In the genomic region with DNA sequence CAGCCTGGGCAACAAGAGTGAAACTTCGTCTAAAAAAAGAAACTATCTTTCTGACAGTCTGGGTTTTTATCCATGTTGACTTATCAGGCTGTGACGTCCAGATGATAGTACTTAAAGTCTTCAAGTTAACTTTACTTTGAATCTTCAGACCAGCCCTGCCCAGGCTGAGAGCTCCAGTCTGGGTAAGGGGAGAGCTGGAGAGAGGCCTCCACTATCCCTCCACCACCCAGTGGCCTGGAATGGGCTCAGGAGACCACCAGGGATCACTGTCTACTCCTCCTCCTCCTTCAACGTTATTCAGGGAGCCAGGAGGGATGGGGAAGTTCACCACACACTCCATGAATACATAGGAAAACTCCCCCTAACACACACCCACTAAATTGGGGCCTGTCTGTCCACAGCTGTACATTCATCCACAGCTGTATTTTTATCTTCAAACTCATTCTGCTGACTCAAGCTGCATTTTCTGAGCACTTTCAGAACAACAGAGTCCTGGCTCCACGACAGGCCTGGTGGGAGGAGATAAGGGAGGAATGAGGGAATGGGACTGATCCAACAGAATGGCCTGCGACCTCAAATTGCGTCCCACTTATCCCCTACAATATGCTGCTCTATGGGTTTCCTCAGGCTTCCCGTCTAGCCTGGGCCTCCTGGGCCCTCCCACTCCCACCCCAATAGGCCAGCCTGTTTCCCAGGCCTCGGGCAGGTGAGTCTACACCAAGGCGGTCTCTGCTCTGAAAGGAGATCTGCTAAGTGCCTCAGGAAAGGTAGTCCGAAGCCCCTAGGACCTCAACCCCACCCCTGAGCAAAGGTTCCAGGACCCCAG, we compare ENCODE assay signal across 9 cellular contexts. TPM values are rescaled to one million over a fixed set of nuclear protein-coding genes. Genes with fewer than 3 reads are reported as not detected.
DNase-seq lines count a peak whose midpoint lies in the region; ATAC-seq, FAIRE-seq and TF ChIP-seq lines count a peak whose summit lies in the region.
"Had no signal": no experiment of that assay in that cellular context is flagged by ENCODE, and none has a peak within 500 bp of the region (broad histone marks: within the 10 kb centered on the region; RNA-seq: fewer than 3 reads in every experiment).

No MANE protein-coding gene starts in this region.

- H3K79me1 ChIP-seq in trophoblast cell (ENCODE audit: low read length), result peaks cover 6% of the 10 kb centered on the region

- H4K91ac ChIP-seq in trophoblast cell (ENCODE audit: low read depth, low read length), result no peak overlapping the region

- no peak overlapping the region for H4K12ac ChIP-seq in trophoblast cell (ENCODE audit: low read depth, low read length)

- 86% methylated on average over 10 of the region's 10 CpGs for WGBS in A549 (ENCODE audit: missing lambda C conversion rate)
- WGBS in trophoblast cell (ENCODE audit: extremely low coverage, insufficient coverage, insufficient read length), result no CpG with 5 or more reads among the region's 10 CpGs

- H3K9me3 ChIP-seq in A549, result no peaks in the 10 kb centered on the region
- no peaks in the 10 kb centered on the region for H3K9me3 ChIP-seq in Peyer's patch
- H3K9me3 ChIP-seq in mononuclear cell (ENCODE audit: low read depth, low read length), result no peaks in the 10 kb centered on the region
- H3K9me3 ChIP-seq in BE2C, result no peaks in the 10 kb centered on the region
- H3K9me3 ChIP-seq in trophoblast cell (ENCODE audit: insufficient read depth, low read depth, low read length), result peaks cover 2% of the 10 kb centered on the region

- no peak for FAIRE-seq in A549 (lab: Jason Lieb, UNC)

- H3K4me3 Mint-ChIP-seq in effector memory CD8-positive, alpha-beta T cell, result peak overlapping the region; percentile 74 to 75

- CTCF ChIA-PET in A549 (lab: Yijun Ruan, JAX), result interaction anchor here (1.4 to 13.2 kb wide), 5 partner anchors 9 to 32 kb away, joined by 3 to 117 read pairs (median 5); no protein-coding TSS in a partner anchor

- H3K18ac ChIP-seq in trophoblast cell (ENCODE audit: low read length), result no peak overlapping the region

- no peak overlapping the region for H3K14ac ChIP-seq in trophoblast cell (ENCODE audit: low read length)

- peak overlapping the region in 1 of 2 experiments; percentile 94; a peak in 3 of 6 replicates for H3K27ac ChIP-seq in A549
- H3K27ac ChIP-seq in Peyer's patch, result peak overlapping the region; percentile 55 to 81 (median 73)
- no peak overlapping the region for H3K27ac ChIP-seq in trophoblast cell (ENCODE audit: low read depth, low read length)

- H3K79me2 ChIP-seq in trophoblast cell (ENCODE audit: control insufficient read depth, insufficient read depth, low read length, poor library complexity), result no peaks in the 10 kb centered on the region

- POLR2A ChIA-PET in A549 (lab: Yijun Ruan, JAX), result no interaction called here

- H3K4me1 Mint-ChIP-seq in effector memory CD8-positive, alpha-beta T cell (ENCODE audit: low read depth in 2 of 2), result peaks cover 13 to 19% of the 10 kb centered on the region in 2 donors

- H2BK12ac ChIP-seq in trophoblast cell (ENCODE audit: low read length), result no peak overlapping the region

- H3K4me2 ChIP-seq in A549 (peak overlapping the region; percentile 73), trophoblast cell (ENCODE audit: low read length) (no peak overlapping the region)

- H3K36me3 Mint-ChIP-seq in effector memory CD8-positive, alpha-beta T cell (ENCODE audit: insufficient read depth), result peaks cover 12% of the 10 kb centered on the region

- no peaks in the 10 kb centered on the region for H3K27me3 ChIP-seq in Peyer's patch
- H3K27me3 ChIP-seq in mononuclear cell (ENCODE audit: insufficient read depth, low read length), result peaks cover 11% of the 10 kb centered on the region
- H3K27me3 ChIP-seq in BE2C, result peaks cover 7% of the 10 kb centered on the region; the same call in 1 of the 2 replicates
- no peaks in the 10 kb centered on the region for H3K27me3 ChIP-seq in trophoblast cell (ENCODE audit: insufficient read depth, low read length)

- no peak for TF ChIP-seq EP300 in A549 (IDR thresholded peaks at IDR 0.05)

- H2AK5ac ChIP-seq in trophoblast cell (ENCODE audit: low read length), result no peak overlapping the region

- H2AFZ ChIP-seq in trophoblast cell (ENCODE audit: insufficient read depth, low read length, poor library complexity), result no peak overlapping the region

- H3K4me1 ChIP-seq in A549 (peaks cover 8% of the 10 kb centered on the region), Peyer's patch (peaks cover 0 to 47% (median 15%) of the 10 kb centered on the region in 4 donors), mononuclear cell (ENCODE audit: insufficient read depth, low read length) (peaks cover 22% of the 10 kb centered on the region), BE2C (no peaks in the 10 kb centered on the region), trophoblast cell (ENCODE audit: control insufficient read depth in 1 of 2, insufficient read depth in 2 of 2, low read length in 2 of 2) (peaks cover 4 to 13% of the 10 kb centered on the region in 2 experiments)

- no peaks in the 10 kb centered on the region for H3K9me3 Mint-ChIP-seq in effector memory CD8-positive, alpha-beta T cell

- H3K4ac ChIP-seq in trophoblast cell (ENCODE audit: low read depth, low read length), result no peak overlapping the region

- no peak overlapping the region for H2BK120ac ChIP-seq in trophoblast cell (ENCODE audit: insufficient read depth, low read length, poor library complexity)

- TF ChIP-seq CTCF in A549 (IDR thresholded peaks at IDR 0.05) (no peak), Peyer's patch (IDR thresholded peaks at IDR 0.05) (no peak), BE2C (IDR thresholded peaks at IDR 0.05; ENCODE audit: low read depth, low read length) (no peak)

- H3K36me3 ChIP-seq in Peyer's patch, result no peaks in the 10 kb centered on the region
- no peaks in the 10 kb centered on the region for H3K36me3 ChIP-seq in BE2C
- no peaks in the 10 kb centered on the region for H3K36me3 ChIP-seq in trophoblast cell (ENCODE audit: control insufficient read depth in 1 of 2, insufficient read depth in 2 of 2, low read length in 2 of 2)

- TF ChIP-seq POLR2A in A549 (IDR thresholded peaks at IDR 0.05; ENCODE audit: low read length), result no peak
- no peak for TF ChIP-seq POLR2A in Peyer's patch (IDR thresholded peaks at IDR 0.05)

- H3K27me3 Mint-ChIP-seq in effector memory CD8-positive, alpha-beta T cell, result peaks cover 20 to 51% of the 10 kb centered on the region in 2 donors

- no peak overlapping the region for H3K23ac ChIP-seq in trophoblast cell (ENCODE audit: low read length)

- ATAC-seq in A549, result no peak
- ATAC-seq in effector memory CD8-positive, alpha-beta T cell (replicated peaks), result no peak

- H3K4me3 ChIP-seq in A549 (no peak overlapping the region; the same call in 2 of the 3 replicates), Peyer's patch (peak overlapping the region; percentile 65 to 94 (median 78)), mononuclear cell (ENCODE audit: low read length) (peak overlapping the region; percentile 39), BE2C (ENCODE audit: low read depth, low read length) (no peak overlapping the region), trophoblast cell (ENCODE audit: low read depth, low read length) (no peak overlapping the region)

- no peak overlapping the region for H3K27ac Mint-ChIP-seq in effector memory CD8-positive, alpha-beta T cell

- DNase-seq in A549 (ENCODE audit: low read depth in 1 of 2, low spot score in 1 of 2) (no peak), Peyer's patch (no peak), iPS-NIHi11 (ENCODE audit: low spot score) (no peak), BE2C (no peak), trophoblast cell (no peak)
- no peak for DNase-seq in effector memory CD8-positive, alpha-beta T cell
- DNase-seq in activated CD4-positive, alpha-beta T cell treated with anti-CD3 and anti-CD28 coated beads, Interleukin-2, amount 50 U/mL, for 1 hour, result no peak
- DNase-seq: DND-41 had no signal

- H4K8ac ChIP-seq in trophoblast cell (ENCODE audit: low read depth, low read length), result no peak overlapping the region

- H3K9ac ChIP-seq in trophoblast cell (ENCODE audit: low read length), result no peak overlapping the region

- TF ChIP-seq RAD21 in A549 (conservative IDR thresholded peaks at IDR 0.05 in 1 of 2, IDR thresholded peaks at IDR 0.05 in 1 of 2), result no peak

- H2BK5ac ChIP-seq in trophoblast cell (ENCODE audit: low read depth, low read length, poor library complexity), result no peak overlapping the region

TF ChIP-seq in A549, 52 proteins besides CTCF, POLR2A, EP300 and RAD21:
- TF ChIP-seq MAFK (IDR thresholded peaks at IDR 0.05; ENCODE audit: partially characterized antibody) (peak; percentile 49), FOXS1 (CRISPR knock-in tag; IDR thresholded peaks at IDR 0.05) (no peak)
TF ChIP-seq in A549: peak in this region for 1.

RNA-seq across cellular contexts. Expression of a gene that starts 1.8 kb away (rescaled TPM):
- polyA plus RNA-seq in A549 (2011; rRNA removed) (2.8 and 3.0 TPM in 2 replicates), A549 (2017; fragmentation: RNase III; extraction: RNeasy Plus Mini Kit Qiagen cat#74134 plus additional on column Dnase treatment) (2.5 to 3.4 TPM (median 3.3 TPM) in 3 replicates)
- 3.4 and 5.3 TPM in 2 replicates for polyA plus RNA-seq in A549 (2012; cell fraction: cytosol; rRNA removed)
- polyA plus RNA-seq in A549 (2012; cell fraction: nucleus; rRNA removed), result 7.2 and 8.8 TPM in 2 replicates
- 2.0 and 2.5 TPM in 2 replicates for polyA minus RNA-seq in A549 (2011; rRNA and poly(A)+ RNA removed)
- total RNA-seq in Peyer's patch (10 to 100 TPM in 2 of 4 donors, 1 to 10 TPM in 2; 7.4 to 16.0 (median 11.2) TPM), mononuclear cell (2.0 TPM)
- polyA plus RNA-seq in BE2C (2012; ENCODE audit: insufficient read depth, insufficient read length, low read depth), result 0.26 TPM
- 1.7 and 1.8 TPM in 2 replicates for polyA plus RNA-seq in trophoblast cell (2013)

RNA-seq across cellular contexts. Expression of a gene that starts 46.7 kb away (rescaled TPM):
- 11.9 and 12.7 TPM in 2 replicates for polyA plus RNA-seq in A549 (2011; rRNA removed)
- polyA plus RNA-seq in A549 (2012; cell fraction: cytosol; rRNA removed), result 1.8 and 2.4 TPM in 2 replicates
- 1.3 and 2.5 TPM in 2 replicates for polyA plus RNA-seq in A549 (2012; cell fraction: nucleus; rRNA removed)
- polyA plus RNA-seq in A549 (2017; fragmentation: RNase III; extraction: RNeasy Plus Mini Kit Qiagen cat#74134 plus additional on column Dnase treatment), result 5.8 to 6.4 TPM (median 5.9 TPM) in 3 replicates
- polyA minus RNA-seq in A549 (2011; rRNA and poly(A)+ RNA removed), result 15.0 and 18.5 TPM in 2 replicates
- total RNA-seq in Peyer's patch, result 10 to 100 TPM; 16.6 to 66.8 (median 23.7) TPM
- 74.4 TPM for total RNA-seq in mononuclear cell
- 9.0 TPM for polyA plus RNA-seq in BE2C (2012; ENCODE audit: insufficient read depth, insufficient read length, low read depth)
- polyA plus RNA-seq in trophoblast cell (2013), result 8.0 and 8.1 TPM in 2 replicates

Comparison
In these comparisons a context has a peak if more than half of its experiments do, and no peak if none do; other contexts are left out.
1. H3K4me3 ChIP-seq: peak in Peyer's patch (4 of 4) and mononuclear cell (single experiment); none in A549 (single experiment), BE2C (single experiment) and trophoblast cell (single experiment).